Comparison of ENCODE assay signal across 1 cellular context in genomic region chr5:72234898-72235297, GRCh38.
TF ChIP-seq lines count a peak whose summit lies in the region.

No MANE protein-coding gene starts in this region.

TF ChIP-seq in H1, 55 proteins besides CTCF, POLR2A, EP300 and RAD21 (continued from another document):
- no peak for TF ChIP-seq CHD7 (IDR thresholded peaks at IDR 0.05; ENCODE audit: insufficient replicate concordance, low read length)
